In genomic region chr14:54147285-54147684, GRCh38 we compare ENCODE assay signal across 17 cellular contexts.
DNase-seq lines count a peak whose midpoint lies in the region; ATAC-seq and TF ChIP-seq lines count a peak whose summit lies in the region.
"Had no signal": no experiment of that assay in that cellular context is flagged by ENCODE, and none has a peak within 500 bp of the region (broad histone marks: within the 10 kb centered on the region; RNA-seq: fewer than 3 reads in every experiment).

No MANE protein-coding gene starts in this region.

- TF ChIP-seq CTCF in cardiac fibroblast (IDR thresholded peaks at IDR 0.05; ENCODE audit: low read depth, low read length), result no peak
- no peak for TF ChIP-seq CTCF in GM13977 (IDR thresholded peaks at IDR 0.05; ENCODE audit: extremely low read depth, insufficient read depth, missing control alignments)
- TF ChIP-seq CTCF in testis (IDR thresholded peaks at IDR 0.05), result no peak

- H3K18ac ChIP-seq in mesendoderm (ENCODE audit: low read length), result no peak overlapping the region

- H2BK5ac ChIP-seq in mesendoderm (ENCODE audit: low read length), result no peak overlapping the region

- intact Hi-C loops in testis (cut with DNase I; ENCODE audit: low total_unique reads), result no loop called here

- no peak overlapping the region for H4K5ac ChIP-seq in mesendoderm (ENCODE audit: low read length)

- no peak overlapping the region for H2BK15ac ChIP-seq in mesendoderm (replicated peaks; ENCODE audit: low read depth)

- ATAC-seq in GM18505 (IDR thresholded peaks at IDR 0.05; ENCODE audit: unreplicated experiment) (no peak), GM19463 (IDR thresholded peaks at IDR 0.05; ENCODE audit: unreplicated experiment) (no peak)
- ATAC-seq: gastrocnemius medialis, lower lobe of right lung had no signal

- no peak overlapping the region for H3K27ac ChIP-seq in mesendoderm (ENCODE audit: low read depth, low read length)
- no peak overlapping the region for H3K27ac ChIP-seq in testis
- H3K27ac ChIP-seq: ascending aorta, gastrocnemius medialis, lower lobe of right lung, right atrium auricular region, tibial nerve had no signal

- H3K9ac ChIP-seq in mesendoderm (ENCODE audit: low read length), result no peak overlapping the region

- H2BK120ac ChIP-seq in mesendoderm (ENCODE audit: low read depth, low read length), result no peak overlapping the region

- H3K4ac ChIP-seq in mesendoderm (ENCODE audit: low read depth, low read length), result no peak overlapping the region

- H3K36me3 ChIP-seq in mesendoderm (ENCODE audit: control insufficient read depth, insufficient read depth, low read length), result no peaks in the 10 kb centered on the region
- H3K36me3 ChIP-seq in testis (ENCODE audit: low read depth, missing control alignments), result no peaks in the 10 kb centered on the region
- H3K36me3 ChIP-seq: ascending aorta, gastrocnemius medialis, lower lobe of right lung, right atrium auricular region, tibial nerve had no signal

- H3K4me1 ChIP-seq in mesendoderm (ENCODE audit: control insufficient read depth, low read depth, low read length) (no peaks in the 10 kb centered on the region), testis (no peaks in the 10 kb centered on the region)
- H3K4me1 ChIP-seq: ascending aorta, gastrocnemius medialis, lower lobe of right lung, right atrium auricular region, tibial nerve had no signal

- H2AK5ac ChIP-seq in mesendoderm (ENCODE audit: low read length), result no peak overlapping the region

- no CpG with 5 or more reads among the region's 2 CpGs for WGBS in mesendoderm (ENCODE audit: extremely low coverage, insufficient coverage, low lambda C conversion rate)
- WGBS in testis, 2 donors, result 78% methylated on average over 2 of the region's 2 CpGs

- no peak overlapping the region for H3K23ac ChIP-seq in mesendoderm (ENCODE audit: low read length)

- H3K56ac ChIP-seq in mesendoderm (ENCODE audit: low read length), result no peak overlapping the region

- H3K4me2 ChIP-seq in mesendoderm (ENCODE audit: low read length), result no peak overlapping the region

- H3K9me3 ChIP-seq in testis, result no peaks in the 10 kb centered on the region
- H3K9me3 ChIP-seq: gastrocnemius medialis had no signal

- DNase-seq in EH (ENCODE audit: low read depth) (peak; percentile 97), OCI-M1 (lab: John Stamatoyannopoulos, UW) (peak; percentile 0), cardiac fibroblast (ENCODE audit: low read depth in 2 of 2) (peak; percentile 54 to 93), mesendoderm (peak; percentile 40), GM13977 (ENCODE audit: low spot score) (no peak), testis (no peak)
- DNase-seq: activated B cell treated with CpG ODN at 0.5 μM for 24 hours; effector CD4-positive, alpha-beta T cell; gastrocnemius medialis; H9; lower lobe of right lung; stimulated activated CD4-positive, alpha-beta T cell treated with anti-CD3 and anti-CD28 coated beads, Interleukin-2, amount 100 ng/mL, for 48 hours had no signal

- in situ Hi-C loops in GM13977 (cut with MboI; ENCODE audit: low pct_unique_long_range_greater_than_20kb, low sequenced_read_pairs, unreplicated experiment), result no loop called here

- H3K4me3 ChIP-seq in cardiac fibroblast (replicated peaks in 1 of 2; ENCODE audit: low read depth in 2 of 2, low read length in 2 of 2) (no peak overlapping the region), mesendoderm (ENCODE audit: low read length) (no peak overlapping the region), testis (no peak overlapping the region)
- H3K4me3 ChIP-seq: ascending aorta, gastrocnemius medialis, lower lobe of right lung, right atrium auricular region, tibial nerve had no signal

- no peak for TF ChIP-seq POLR2A in GM18505 (IDR thresholded peaks at IDR 0.05; ENCODE audit: borderline replicate concordance, extremely low read depth, insufficient read depth, insufficient read length)
- TF ChIP-seq POLR2A in testis (IDR thresholded peaks at IDR 0.05), result no peak

- no peak overlapping the region for H4K8ac ChIP-seq in mesendoderm (ENCODE audit: low read depth, low read length)

- H3K79me2 ChIP-seq in mesendoderm (ENCODE audit: control insufficient read depth, insufficient read depth, low read length), result no peaks in the 10 kb centered on the region

- H3K79me1 ChIP-seq in mesendoderm (ENCODE audit: low read length), result no peaks in the 10 kb centered on the region

- no peaks in the 10 kb centered on the region for H3K27me3 ChIP-seq in mesendoderm (ENCODE audit: insufficient read depth, low read length, poor library complexity)
- no peaks in the 10 kb centered on the region for H3K27me3 ChIP-seq in testis
- H3K27me3 ChIP-seq: ascending aorta, gastrocnemius medialis, right atrium auricular region, tibial nerve had no signal

Comparison
In these comparisons a context has a peak if more than half of its experiments do, and no peak if none do; other contexts are left out.
1. DNase-seq: peak in EH (single experiment), OCI-M1 (single experiment), cardiac fibroblast (2 of 2) and mesendoderm (single experiment); none in GM13977 (single experiment) and testis (single experiment).